ENCODE assay signal across 13 cellular contexts in the genomic region with DNA sequence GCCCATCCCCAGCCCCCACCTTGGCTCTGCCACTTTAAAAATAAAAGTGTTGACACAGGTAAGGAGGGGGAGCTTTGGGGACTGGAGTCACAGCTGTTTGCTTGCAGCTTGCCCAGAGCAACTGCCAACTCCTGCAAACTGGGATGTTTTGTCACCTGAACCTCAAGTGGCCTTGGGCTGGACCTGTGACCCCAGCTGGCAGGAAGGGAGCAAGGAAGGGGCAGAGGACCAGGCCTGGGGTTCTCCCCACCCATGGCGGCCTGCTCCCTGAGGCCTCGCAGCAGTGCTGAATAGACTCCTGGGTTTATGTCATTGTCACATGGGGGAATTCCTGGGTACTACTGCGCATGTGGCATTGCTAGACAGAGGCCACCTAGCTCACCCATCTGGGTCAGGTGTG.
DNase-seq lines count a peak whose midpoint lies in the region; ATAC-seq and TF ChIP-seq lines count a peak whose summit lies in the region.
"Had no signal": no experiment of that assay in that cellular context is flagged by ENCODE, and none has a peak within 500 bp of the region (broad histone marks: within the 10 kb centered on the region; RNA-seq: fewer than 3 reads in every experiment).

No MANE protein-coding gene starts in this region.

- intact Hi-C loops in left ventricle myocardium inferior (cut with micrococcal nuclease): no loop called here

- no peak overlapping the region for H3K27ac ChIP-seq in left ventricle myocardium inferior (replicated peaks)
- H3K27ac ChIP-seq: KMS-11 had no signal

- peaks cover 36% of the 10 kb centered on the region for H3K27me3 ChIP-seq in left ventricle myocardium inferior (ENCODE audit: low read depth)

- no peak for TF ChIP-seq CTCF in left ventricle myocardium inferior (IDR thresholded peaks at IDR 0.05; ENCODE audit: borderline replicate concordance)

- no peak overlapping the region for H3K4me3 ChIP-seq in left ventricle myocardium inferior

- H3K4me1 ChIP-seq in left ventricle myocardium inferior: peaks cover 4% of the 10 kb centered on the region

- DNase-seq in COR-L47 (lab: John Stamatoyannopoulos, UW): peak; percentile 74
- DNase-seq in NCI-H1092 (lab: John Stamatoyannopoulos, UW): peak; percentile 53
- DNase-seq in NCI-H748 (lab: John Stamatoyannopoulos, UW; ENCODE audit: unreplicated experiment): peak; percentile 89
- peak; percentile 74 for DNase-seq in left lobe of liver (ENCODE audit: low spot score)
- no peak for DNase-seq in iPS-NIHi7 (ENCODE audit: extremely low spot score)
- DNase-seq in left ventricle myocardium inferior: no peak
- DNase-seq: foreskin melanocyte, NCI-H446 treated with DMSO at 0.1 percent for 48 hours, retina had no signal

- ATAC-seq in left lobe of liver (peak; percentile 58), HG03354 (IDR thresholded peaks at IDR 0.05; ENCODE audit: poor library complexity, severe bottlenecking, unreplicated experiment) (no peak), HG03135 (IDR thresholded peaks at IDR 0.05; ENCODE audit: unreplicated experiment) (no peak)
- ATAC-seq: natural killer cell treated with Interleukin-12 subunit alpha and Interleukin-12 subunit beta and Interleukin-15 and Interleukin-18, amount 100 ng/mL, for 72 hours had no signal

- H3K36me3 ChIP-seq in left ventricle myocardium inferior: no peaks in the 10 kb centered on the region

- no peaks in the 10 kb centered on the region for H3K9me3 ChIP-seq in left ventricle myocardium inferior (replicated peaks)

Comparison
In these comparisons a context has a peak if more than half of its experiments do, and no peak if none do; other contexts are left out.
1. DNase-seq: peak in COR-L47 (single experiment), NCI-H1092 (single experiment), NCI-H748 (single experiment) and left lobe of liver (single experiment); none in iPS-NIHi7 (single experiment) and left ventricle myocardium inferior (single experiment).